25 cellular contexts compared by ENCODE assay signal in the genomic region with DNA sequence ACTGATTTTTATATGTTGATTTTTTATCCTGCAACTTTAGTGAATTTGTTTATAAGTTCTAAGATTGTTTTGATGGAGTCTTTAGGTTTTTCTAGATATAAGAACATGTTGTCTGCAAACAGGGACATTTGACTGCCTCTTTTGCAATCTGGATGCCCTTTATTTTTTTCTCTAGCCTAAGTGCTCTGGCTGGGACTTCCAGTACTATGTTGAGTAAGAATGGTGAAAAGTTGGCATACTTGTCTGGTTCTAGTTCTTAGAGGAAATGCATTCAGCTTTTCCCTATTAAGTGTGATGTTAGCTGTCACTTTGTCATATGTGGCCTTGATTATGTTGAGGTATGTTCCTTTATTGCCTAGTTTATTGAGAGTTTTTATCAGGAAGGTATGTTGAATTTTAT.
DNase-seq lines count a peak whose midpoint lies in the region; ATAC-seq and TF ChIP-seq lines count a peak whose summit lies in the region.
"Had no signal": no experiment of that assay in that cellular context is flagged by ENCODE, and none has a peak within 500 bp of the region (broad histone marks: within the 10 kb centered on the region; RNA-seq: fewer than 3 reads in every experiment).

No MANE protein-coding gene starts in this region.

- intact Hi-C loops in CD8-positive, alpha-beta T cell (cut with DNase I, micrococcal nuclease): no loop called here

- no peak for DNase-seq in CD8-positive, alpha-beta T cell
- DNase-seq in cardiac fibroblast (ENCODE audit: low read depth in 2 of 2) (peak; percentile 66 to 71), fibroblast of villous mesenchyme (ENCODE audit: low read depth) (peak; percentile 63), progenitor cell of endocrine pancreas (ENCODE audit: low spot score, unreplicated experiment) (no peak), HPDE6-E6E7 (ENCODE audit: extremely low spot score) (no peak), SKM-1 treated with dmso at 0.1 percent for 144 hours (lab: John Stamatoyannopoulos, UW; ENCODE audit: unreplicated experiment) (no peak), DMS79 treated with DMSO at 0.1 percent for 48 hours (lab: John Stamatoyannopoulos, UW) (no peak)
- DNase-seq: Caco-2; CD4-positive, alpha-beta T cell; DMS 273 treated with DMSO at 0.1 percent for 48 hours; DND-41; H9; HFFc6; KBM-7; NCI-H1092 treated with DMSO at 0.1 percent for 48 hours; NCI-H1436 treated with DMSO at 0.1 percent for 48 hours; NCI-H1930; NCI-H2227 treated with DMSO at 0.1 percent for 48 hours; NCI-H510A treated with DMSO at 0.1 percent for 48 hours; NCI-H748 treated with DMSO at 0.1 percent for 48 hours had no signal

- H3K27ac Mint-ChIP-seq in CD8-positive, alpha-beta T cell: peak overlapping the region; percentile 16
- H3K27ac Mint-ChIP-seq in progenitor cell of endocrine pancreas: peak overlapping the region; percentile 85
- H3K27ac Mint-ChIP-seq: CD4-positive, alpha-beta T cell; HFFc6 had no signal

- no peaks in the 10 kb centered on the region for H3K36me3 ChIP-seq in CD8-positive, alpha-beta T cell (ENCODE audit: insufficient read depth, low read length)

- no peak overlapping the region for H3K4me3 ChIP-seq in CD8-positive, alpha-beta T cell (ENCODE audit: low read depth, low read length)
- H3K4me3 ChIP-seq in cardiac fibroblast (replicated peaks in 1 of 2; ENCODE audit: low read depth in 2 of 2, low read length in 2 of 2): no peak overlapping the region
- no peak overlapping the region for H3K4me3 ChIP-seq in fibroblast of villous mesenchyme (ENCODE audit: low read depth, low read length)
- H3K4me3 ChIP-seq: BLaER1, GM12878 had no signal

- H3K4me3 Mint-ChIP-seq in CD8-positive, alpha-beta T cell: no peak overlapping the region
- H3K4me3 Mint-ChIP-seq in progenitor cell of endocrine pancreas (ENCODE audit: low read depth): no peak overlapping the region
- H3K4me3 Mint-ChIP-seq: CD4-positive, alpha-beta T cell; H9; HFFc6 had no signal

- H3K27ac ChIP-seq in CD8-positive, alpha-beta T cell (ENCODE audit: low read depth, low read length): no peak overlapping the region
- H3K27ac ChIP-seq: BLaER1, HL-60, RWPE1 had no signal

- TF ChIP-seq CTCF in CD8-positive, alpha-beta T cell (IDR thresholded peaks at IDR 0.05): no peak
- TF ChIP-seq CTCF in cardiac fibroblast (IDR thresholded peaks at IDR 0.05; ENCODE audit: low read depth, low read length): no peak
- no peak for TF ChIP-seq CTCF in fibroblast of villous mesenchyme (IDR thresholded peaks at IDR 0.05; ENCODE audit: insufficient read depth, low read depth, low read length)
- TF ChIP-seq CTCF in progenitor cell of endocrine pancreas (IDR thresholded peaks at IDR 0.05; ENCODE audit: unreplicated experiment): no peak

- peaks cover 10% of the 10 kb centered on the region for H3K4me1 Mint-ChIP-seq in CD8-positive, alpha-beta T cell (ENCODE audit: low read depth)
- peaks cover 26% of the 10 kb centered on the region for H3K4me1 Mint-ChIP-seq in progenitor cell of endocrine pancreas (ENCODE audit: low read depth)

- H3K4me1 ChIP-seq in CD8-positive, alpha-beta T cell (ENCODE audit: insufficient read depth, low read length): no peaks in the 10 kb centered on the region
- H3K4me1 ChIP-seq: BLaER1 had no signal

- CTCF ChIA-PET in CD8-positive, alpha-beta T cell (lab: Charles Lee): no interaction called here

- no peaks in the 10 kb centered on the region for H3K27me3 ChIP-seq in CD8-positive, alpha-beta T cell (ENCODE audit: insufficient read depth, low read length)
- H3K27me3 ChIP-seq: BLaER1 had no signal

- peaks cover 4% of the 10 kb centered on the region for H3K9me3 ChIP-seq in CD8-positive, alpha-beta T cell (ENCODE audit: low read length)

- H3K27me3 Mint-ChIP-seq in CD8-positive, alpha-beta T cell (ENCODE audit: low read depth): no peaks in the 10 kb centered on the region
- H3K27me3 Mint-ChIP-seq in progenitor cell of endocrine pancreas: no peaks in the 10 kb centered on the region
- H3K27me3 Mint-ChIP-seq: CD4-positive, alpha-beta T cell had no signal

- ATAC-seq in CD8-positive, alpha-beta T cell: no peak
- no peak for ATAC-seq in GM21717 (IDR thresholded peaks at IDR 0.05; ENCODE audit: unreplicated experiment)
- ATAC-seq: GM12878 had no signal

- POLR2A ChIA-PET in CD8-positive, alpha-beta T cell (lab: Charles Lee): no interaction called here

- H3K9me3 Mint-ChIP-seq in CD8-positive, alpha-beta T cell: peaks cover 34% of the 10 kb centered on the region
- H3K9me3 Mint-ChIP-seq in progenitor cell of endocrine pancreas (ENCODE audit: low read depth): peaks cover 44% of the 10 kb centered on the region

- peaks cover 53% of the 10 kb centered on the region for H3K36me3 Mint-ChIP-seq in CD8-positive, alpha-beta T cell
- peaks cover 50% of the 10 kb centered on the region for H3K36me3 Mint-ChIP-seq in progenitor cell of endocrine pancreas (ENCODE audit: insufficient read depth)

Comparison
In these comparisons a context has a peak if more than half of its experiments do, and no peak if none do; other contexts are left out.
1. DNase-seq: peak in cardiac fibroblast (2 of 2) and fibroblast of villous mesenchyme (single experiment); none in CD8-positive, alpha-beta T cell (0 of 7), progenitor cell of endocrine pancreas (single experiment), HPDE6-E6E7 (single experiment), SKM-1 treated with dmso at 0.1 percent for 144 hours (single experiment) and DMS79 treated with DMSO at 0.1 percent for 48 hours (single experiment).